Comparison of ENCODE assay signal across 12 cellular contexts in the genomic region with DNA sequence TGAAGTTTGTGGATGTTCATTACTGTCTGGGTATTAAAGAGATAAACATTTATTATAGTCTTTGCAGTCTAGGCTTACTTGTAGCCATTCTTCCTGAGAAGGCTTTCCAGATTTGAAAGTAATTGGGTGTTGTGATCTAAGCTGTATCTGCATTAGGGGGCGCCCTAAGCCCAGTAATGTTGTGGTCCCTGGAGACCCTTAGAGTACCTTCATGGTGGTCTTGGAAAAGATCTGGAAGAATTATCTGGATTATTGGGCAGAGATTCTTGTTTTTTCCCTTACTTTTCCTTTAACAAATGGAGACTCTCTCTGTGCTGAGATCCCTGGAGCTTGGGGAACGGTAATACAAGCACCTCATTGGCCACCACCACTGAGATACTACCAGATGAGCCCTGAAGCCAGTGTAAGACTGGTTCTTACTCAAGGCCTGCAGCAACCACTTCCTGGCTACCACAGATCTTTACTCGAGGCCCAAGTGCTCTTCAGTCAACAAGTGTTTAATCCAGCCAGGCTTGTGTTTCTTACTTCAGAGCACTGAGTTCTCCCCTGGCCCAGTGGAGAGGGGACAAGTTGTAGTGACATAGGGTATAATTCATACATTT.
DNase-seq lines count a peak whose midpoint lies in the region; ATAC-seq and TF ChIP-seq lines count a peak whose summit lies in the region.
"Had no signal": no experiment of that assay in that cellular context is flagged by ENCODE, and none has a peak within 500 bp of the region (broad histone marks: within the 10 kb centered on the region; RNA-seq: fewer than 3 reads in every experiment).

No MANE protein-coding gene starts in this region.

- H3K27me3 ChIP-seq in foreskin keratinocyte: no peaks in the 10 kb centered on the region

- in situ Hi-C loops in ACHN (cut with HindIII; ENCODE audit: low pct_ligation_motif_present, low pct_unique_long_range_greater_than_20kb, low sequenced_read_pairs) (no loop called here), SK-MEL-5 (cut with HindIII; ENCODE audit: low pct_unique_long_range_greater_than_20kb, low sequenced_read_pairs) (no loop called here)

- ATAC-seq in GM18868 (IDR thresholded peaks at IDR 0.05; ENCODE audit: unreplicated experiment) (peak; percentile 53), foreskin keratinocyte (no peak)

- H3K4me1 ChIP-seq in foreskin keratinocyte: no peaks in the 10 kb centered on the region

- CTCF ChIA-PET in GM10248 (lab: Yijun Ruan, JAX): no interaction called here

- POLR2A ChIA-PET in GM10248 (lab: Yijun Ruan, JAX): no interaction called here

- H3K27ac ChIP-seq in foreskin keratinocyte: no peak overlapping the region

- TF ChIP-seq CTCF in foreskin keratinocyte (conservative IDR thresholded peaks at IDR 0.05) (peak; percentile 38), GM10248 (IDR thresholded peaks at IDR 0.05; ENCODE audit: control extremely low read depth, extremely low read depth, low read depth, missing control alignments) (no peak)

- DNase-seq in ACHN: peak; percentile 13
- peak; percentile 31 for DNase-seq in SK-MEL-5 (ENCODE audit: low read depth, low spot score)
- no peak for DNase-seq in foreskin keratinocyte
- no peak for DNase-seq in GM19240 (ENCODE audit: insufficient read length, low spot score)
- DNase-seq in NCI-H524 (lab: John Stamatoyannopoulos, UW): no peak
- no peak for DNase-seq in NCI-H2171 (lab: John Stamatoyannopoulos, UW)
- no peak for DNase-seq in GM10248 (ENCODE audit: extremely low spot score)
- DNase-seq: activated T-cell treated with anti-CD3 and anti-CD28 coated beads, Interleukin-2, amount 50 U/mL, for 24 hours; H7; kidney; NCI-H2171 treated with DMSO at 0.1 percent for 48 hours had no signal

Comparison
In these comparisons a context has a peak if more than half of its experiments do, and no peak if none do; other contexts are left out.
1. DNase-seq: peak in ACHN (single experiment) and SK-MEL-5 (single experiment); none in foreskin keratinocyte (0 of 2), GM19240 (single experiment), NCI-H524 (0 of 2), NCI-H2171 (single experiment) and GM10248 (single experiment).